8 cellular contexts compared by ENCODE assay signal in the genomic region with DNA sequence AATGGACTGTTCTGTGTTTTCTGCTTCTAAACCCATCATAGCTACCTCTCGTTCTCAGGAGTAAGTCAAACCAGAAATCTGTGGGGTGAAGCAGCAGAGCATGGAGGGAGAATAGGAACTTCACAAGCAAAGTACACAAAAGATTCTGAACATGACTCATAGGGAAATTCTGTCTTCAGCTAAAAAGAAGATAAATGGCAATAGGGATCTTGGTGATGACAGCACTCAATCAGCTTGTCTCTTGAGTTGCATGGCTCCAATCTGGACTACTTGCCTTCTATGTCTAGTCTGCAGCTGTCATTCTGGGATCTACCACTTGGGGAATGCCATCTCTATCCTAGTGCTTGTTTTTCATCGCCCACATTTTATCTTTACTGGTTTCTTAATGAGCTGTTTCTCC. TPM values are rescaled to one million over a fixed set of nuclear protein-coding genes. Genes with fewer than 3 reads are reported as not detected.
DNase-seq lines count a peak whose midpoint lies in the region; ATAC-seq, FAIRE-seq and TF ChIP-seq lines count a peak whose summit lies in the region.

No MANE protein-coding gene starts in this region.

- CTCF ChIA-PET in activated CD8-positive, alpha-beta T cell treated with anti-CD3 and anti-CD28 coated beads for 36 hours (lab: Charles Lee), result interaction anchor here (1.1 kb wide), 3 partner anchors 8 to 55 kb away, joined by 3 read pairs; no protein-coding TSS in a partner anchor

- H3K36me3 Mint-ChIP-seq in immature natural killer cell, result no peaks in the 10 kb centered on the region
- H3K36me3 Mint-ChIP-seq in activated CD8-positive, alpha-beta T cell treated with anti-CD3 and anti-CD28 coated beads for 36 hours (ENCODE audit: low read depth), result no peaks in the 10 kb centered on the region

- peaks cover 2% of the 10 kb centered on the region in 3 donors for H3K27me3 Mint-ChIP-seq in immature natural killer cell (ENCODE audit: low read depth in 3 of 3)
- H3K27me3 Mint-ChIP-seq in activated CD8-positive, alpha-beta T cell treated with anti-CD3 and anti-CD28 coated beads for 36 hours, result no peaks in the 10 kb centered on the region

- no peak overlapping the region for H3K27ac ChIP-seq in brain microvascular endothelial cell

- H3K4me3 Mint-ChIP-seq in immature natural killer cell, result no peak overlapping the region
- no peak overlapping the region for H3K4me3 Mint-ChIP-seq in activated CD8-positive, alpha-beta T cell treated with anti-CD3 and anti-CD28 coated beads for 36 hours

- in situ Hi-C loops in brain microvascular endothelial cell (cut with HindIII; ENCODE audit: low pct_ligation_motif_present, low sequenced_read_pairs), result no loop called here

- H3K27me3 ChIP-seq in brain microvascular endothelial cell (replicated peaks), result no peaks in the 10 kb centered on the region

- H3K9me3 Mint-ChIP-seq in immature natural killer cell, result peaks cover 0 to 1% (median 0%) of the 10 kb centered on the region in 6 donors
- H3K9me3 Mint-ChIP-seq in activated CD8-positive, alpha-beta T cell treated with anti-CD3 and anti-CD28 coated beads for 36 hours, result peaks cover 3% of the 10 kb centered on the region

- intact Hi-C loops in activated CD8-positive, alpha-beta T cell treated with anti-CD3 and anti-CD28 coated beads for 36 hours (cut with micrococcal nuclease), result no loop called here

- FAIRE-seq in GM19239 (lab: Jason Lieb, UNC), result peak; percentile 92

- H3K36me3 ChIP-seq in brain microvascular endothelial cell (replicated peaks), result no peaks in the 10 kb centered on the region

- ATAC-seq in HG03139 (IDR thresholded peaks at IDR 0.05; ENCODE audit: unreplicated experiment), result peak; percentile 54
- no peak for ATAC-seq in activated CD8-positive, alpha-beta T cell treated with anti-CD3 and anti-CD28 coated beads for 36 hours

- peak; percentile 18 for DNase-seq in AG20443 (ENCODE audit: low spot score)
- DNase-seq in GM19239 (ENCODE audit: insufficient read length, low spot score), result no peak
- peak; percentile 29 for DNase-seq in brain microvascular endothelial cell
- no peak for DNase-seq in NCI-H2081 (lab: John Stamatoyannopoulos, UW)
- no peak for DNase-seq in immature natural killer cell
- no peak for DNase-seq in activated CD8-positive, alpha-beta T cell treated with anti-CD3 and anti-CD28 coated beads for 36 hours
- no peak for DNase-seq in NCI-H1048 (lab: John Stamatoyannopoulos, UW)

- H3K4me3 ChIP-seq in brain microvascular endothelial cell (ENCODE audit: low read depth, low read length), result no peak overlapping the region

- POLR2A ChIA-PET in activated CD8-positive, alpha-beta T cell treated with anti-CD3 and anti-CD28 coated beads for 36 hours (lab: Charles Lee), result interaction anchor here (1.1 kb wide), 1 partner anchor 19 kb away, joined by 3 read pairs; no protein-coding TSS in a partner anchor

- peak; percentile 58 for TF ChIP-seq CTCF in brain microvascular endothelial cell (IDR thresholded peaks at IDR 0.05; ENCODE audit: low read depth, low read length, missing control alignments)
- TF ChIP-seq CTCF in activated CD8-positive, alpha-beta T cell treated with anti-CD3 and anti-CD28 coated beads for 36 hours (IDR thresholded peaks at IDR 0.05), result no peak

- H3K27ac Mint-ChIP-seq in immature natural killer cell, result no peak overlapping the region
- no peak overlapping the region for H3K27ac Mint-ChIP-seq in activated CD8-positive, alpha-beta T cell treated with anti-CD3 and anti-CD28 coated beads for 36 hours

- no peaks in the 10 kb centered on the region for H3K4me1 Mint-ChIP-seq in immature natural killer cell
- no peaks in the 10 kb centered on the region for H3K4me1 Mint-ChIP-seq in activated CD8-positive, alpha-beta T cell treated with anti-CD3 and anti-CD28 coated beads for 36 hours (ENCODE audit: low read depth)

RNA-seq across cellular contexts. Expression of a gene that starts 13.5 kb away (rescaled TPM):
- under 1 TPM; 0.45 to 0.93 (median 0.71) TPM for polyA plus RNA-seq in immature natural killer cell
- total RNA-seq in activated CD8-positive, alpha-beta T cell treated with anti-CD3 and anti-CD28 coated beads for 36 hours, result under 1 TPM; 0.29 to 0.61 TPM

Comparison
In these comparisons a context has a peak if more than half of its experiments do, and no peak if none do; other contexts are left out.
1. DNase-seq: peak in AG20443 (single experiment) and brain microvascular endothelial cell (single experiment); none in GM19239 (single experiment), NCI-H2081 (0 of 2), immature natural killer cell (0 of 3), activated CD8-positive, alpha-beta T cell treated with anti-CD3 and anti-CD28 coated beads for 36 hours (single experiment) and NCI-H1048 (single experiment).